In the genomic region with DNA sequence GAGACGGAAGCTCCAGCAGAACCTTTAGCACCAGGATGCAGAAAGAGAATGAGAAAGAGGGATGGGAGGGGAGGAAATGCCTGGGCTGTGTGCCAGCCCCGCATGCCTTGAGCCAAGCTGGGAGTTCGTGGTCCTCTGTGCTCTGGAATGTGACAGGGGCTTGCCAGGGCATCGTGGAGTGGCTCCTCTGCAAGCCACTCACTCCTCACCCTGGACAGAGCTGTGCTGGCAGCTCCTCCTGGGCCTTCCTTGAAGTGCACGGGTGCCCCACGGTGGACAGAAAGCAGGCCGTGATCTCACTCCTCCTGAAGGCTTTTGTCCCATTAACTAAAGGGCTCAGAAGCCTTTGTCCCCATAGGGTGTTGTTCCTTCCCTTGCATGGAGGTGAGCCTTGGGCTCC, we compare ENCODE assay signal across 1 cellular context.
TF ChIP-seq lines count a peak whose summit lies in the region.

No MANE protein-coding gene starts in this region.

TF ChIP-seq in GM12878, 131 proteins besides CTCF, POLR2A, EP300 and RAD21:
- no peak for TF ChIP-seq NFIC (IDR thresholded peaks at IDR 0.05; ENCODE audit: low read depth, low read length)
- TF ChIP-seq SMC3 (IDR thresholded peaks at IDR 0.05; ENCODE audit: borderline replicate concordance, low read length): peak; percentile 89
- no peak for TF ChIP-seq NR2C2 (IDR thresholded peaks at IDR 0.05; ENCODE audit: borderline replicate concordance, control insufficient read depth, insufficient read length, low read depth)
- TF ChIP-seq CHD1 (IDR thresholded peaks at IDR 0.05; ENCODE audit: low read depth, low read length): no peak
- TF ChIP-seq, protein P1, sequence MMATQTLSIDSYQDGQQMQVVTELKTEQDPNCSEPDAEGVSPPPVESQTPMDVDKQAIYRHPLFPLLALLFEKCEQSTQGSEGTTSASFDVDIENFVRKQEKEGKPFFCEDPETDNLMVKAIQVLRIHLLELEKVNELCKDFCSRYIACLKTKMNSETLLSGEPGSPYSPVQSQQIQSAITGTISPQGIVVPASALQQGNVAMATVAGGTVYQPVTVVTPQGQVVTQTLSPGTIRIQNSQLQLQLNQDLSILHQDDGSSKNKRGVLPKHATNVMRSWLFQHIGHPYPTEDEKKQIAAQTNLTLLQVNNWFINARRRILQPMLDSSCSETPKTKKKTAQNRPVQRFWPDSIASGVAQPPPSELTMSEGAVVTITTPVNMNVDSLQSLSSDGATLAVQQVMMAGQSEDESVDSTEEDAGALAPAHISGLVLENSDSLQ (IDR thresholded peaks at IDR 0.05): peak; percentile 38; the same call in 1 of the 2 replicates
- no peak for TF ChIP-seq MEF2A (IDR thresholded peaks at IDR 0.05; ENCODE audit: insufficient read depth, low read depth, low read length)
- TF ChIP-seq, protein P2, sequence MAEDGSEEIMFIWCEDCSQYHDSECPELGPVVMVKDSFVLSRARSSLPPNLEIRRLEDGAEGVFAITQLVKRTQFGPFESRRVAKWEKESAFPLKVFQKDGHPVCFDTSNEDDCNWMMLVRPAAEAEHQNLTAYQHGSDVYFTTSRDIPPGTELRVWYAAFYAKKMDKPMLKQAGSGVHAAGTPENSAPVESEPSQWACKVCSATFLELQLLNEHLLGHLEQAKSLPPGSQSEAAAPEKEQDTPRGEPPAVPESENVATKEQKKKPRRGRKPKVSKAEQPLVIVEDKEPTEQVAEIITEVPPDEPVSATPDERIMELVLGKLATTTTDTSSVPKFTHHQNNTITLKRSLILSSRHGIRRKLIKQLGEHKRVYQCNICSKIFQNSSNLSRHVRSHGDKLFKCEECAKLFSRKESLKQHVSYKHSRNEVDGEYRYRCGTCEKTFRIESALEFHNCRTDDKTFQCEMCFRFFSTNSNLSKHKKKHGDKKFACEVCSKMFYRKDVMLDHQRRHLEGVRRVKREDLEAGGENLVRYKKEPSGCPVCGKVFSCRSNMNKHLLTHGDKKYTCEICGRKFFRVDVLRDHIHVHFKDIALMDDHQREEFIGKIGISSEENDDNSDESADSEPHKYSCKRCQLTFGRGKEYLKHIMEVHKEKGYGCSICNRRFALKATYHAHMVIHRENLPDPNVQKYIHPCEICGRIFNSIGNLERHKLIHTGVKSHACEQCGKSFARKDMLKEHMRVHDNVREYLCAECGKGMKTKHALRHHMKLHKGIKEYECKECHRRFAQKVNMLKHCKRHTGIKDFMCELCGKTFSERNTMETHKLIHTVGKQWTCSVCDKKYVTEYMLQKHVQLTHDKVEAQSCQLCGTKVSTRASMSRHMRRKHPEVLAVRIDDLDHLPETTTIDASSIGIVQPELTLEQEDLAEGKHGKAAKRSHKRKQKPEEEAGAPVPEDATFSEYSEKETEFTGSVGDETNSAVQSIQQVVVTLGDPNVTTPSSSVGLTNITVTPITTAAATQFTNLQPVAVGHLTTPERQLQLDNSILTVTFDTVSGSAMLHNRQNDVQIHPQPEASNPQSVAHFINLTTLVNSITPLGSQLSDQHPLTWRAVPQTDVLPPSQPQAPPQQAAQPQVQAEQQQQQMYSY (CRISPR knock-in tag; IDR thresholded peaks at IDR 0.05): no peak
- no peak for TF ChIP-seq STAT1 (conservative IDR thresholded peaks at IDR 0.05)
